In genomic region chr12:94080684-94081009, GRCh38 we compare ENCODE assay signal across 15 cellular contexts.
"Had no signal": no experiment of that assay in that cellular context is flagged by ENCODE, and none has a peak within 500 bp of the region (broad histone marks: within the 10 kb centered on the region; RNA-seq: fewer than 3 reads in every experiment).

No MANE protein-coding gene starts in this region.

- ATAC-seq: left cardiac atrium; lower lobe of right lung; stimulated activated naive CD8-positive, alpha-beta T cell treated with anti-CD3 and anti-CD28 coated beads, Interleukin-15, amount 100 ng/mL, for 72 hours; upper lobe of right lung had no signal

- H3K27ac ChIP-seq: dorsolateral prefrontal cortex, lower lobe of right lung, parathyroid adenoma, testis, upper lobe of right lung had no signal

- H3K9me3 ChIP-seq: lower lobe of right lung, testis, upper lobe of right lung had no signal

- H3K4me3 ChIP-seq: dorsolateral prefrontal cortex, lower lobe of right lung, testis, upper lobe of right lung had no signal

- H2AFZ ChIP-seq: parathyroid adenoma had no signal

- H3K27me3 ChIP-seq: dorsolateral prefrontal cortex, testis, upper lobe of right lung had no signal

- DNase-seq: activated CD4-positive, alpha-beta memory T cell treated with anti-CD3 and anti-CD28 coated beads for 36 hours; activated gamma-delta T cell; activated naive CD8-positive, alpha-beta T cell treated with anti-CD3 and anti-CD28 coated beads for 36 hours; activated T-cell treated with anti-CD3 and anti-CD28 coated beads, Interleukin-2, amount 50 U/mL, for 48 hours; anterior cingulate cortex; dorsolateral prefrontal cortex; left cardiac atrium; lower lobe of right lung; stimulated activated CD4-positive, alpha-beta T cell treated with anti-CD3 and anti-CD28 coated beads, Interleukin-15, amount 100 ng/mL, for 24 hours; stimulated activated CD4-positive, alpha-beta T cell treated with anti-CD3 and anti-CD28 coated beads, Interleukin-4, amount 100 ng/mL, for 24 hours; stimulated activated naive CD8-positive, alpha-beta T cell treated with anti-CD3 and anti-CD28 coated beads, Interleukin-15, amount 100 ng/mL, for 72 hours; testis; upper lobe of right lung had no signal

- H3K36me3 ChIP-seq: lower lobe of right lung, upper lobe of right lung had no signal

- H3K4me1 ChIP-seq: parathyroid adenoma had no signal

- H3K9ac ChIP-seq: parathyroid adenoma had no signal

- FAIRE-seq: bronchial epithelial cell had no signal

- H3K79me2 ChIP-seq: parathyroid adenoma had no signal
